8 cellular contexts compared by ENCODE assay signal in genomic region chr3:133384331-133385027, GRCh38. TPM values are rescaled to one million over a fixed set of nuclear protein-coding genes. Genes with fewer than 3 reads are reported as not detected.
DNase-seq lines count a peak whose midpoint lies in the region; ATAC-seq and TF ChIP-seq lines count a peak whose summit lies in the region.

No MANE protein-coding gene starts in this region.

- H3K27me3 ChIP-seq in gastroesophageal sphincter (no peaks in the 10 kb centered on the region), ovary (no peaks in the 10 kb centered on the region)

- H3K27me3 Mint-ChIP-seq in activated naive CD4-positive, alpha-beta T cell treated with anti-CD3 and anti-CD28 coated beads for 36 hours (ENCODE audit: low read depth): no peaks in the 10 kb centered on the region

- ATAC-seq in HG02973 (IDR thresholded peaks at IDR 0.05; ENCODE audit: unreplicated experiment): peak; percentile 83
- ATAC-seq in gastroesophageal sphincter: peak; percentile 71

- peak; percentile 65 for DNase-seq in activated naive CD4-positive, alpha-beta T cell treated with anti-CD3 and anti-CD28 coated beads for 36 hours
- no peak for DNase-seq in activated naive CD4-positive, alpha-beta T cell treated with anti-CD3 and anti-CD28 coated beads, Interleukin-2, amount 50 U/mL, for 16 hours
- peak; percentile 79 for DNase-seq in NCI-H2107 (lab: John Stamatoyannopoulos, UW)
- DNase-seq in activated CD4-positive, alpha-beta T cell treated with anti-CD3 and anti-CD28 coated beads, Interleukin-2, amount 50 U/mL, for 48 hours: peak; percentile 31 to 46
- peak; percentile 15 to 64 (median 36) for DNase-seq in ovary
- DNase-seq in GF-D8 (lab: John Stamatoyannopoulos, UW): no peak

- intact Hi-C loops in activated naive CD4-positive, alpha-beta T cell treated with anti-CD3 and anti-CD28 coated beads for 36 hours (cut with micrococcal nuclease): loop anchor here (1.0 to 5.0 kb wide), 4 partner anchors 38 to 1032 kb away; no protein-coding TSS in a partner anchor
- intact Hi-C loops in ovary (cut with DNase I): no loop called here

- H3K27ac ChIP-seq in gastroesophageal sphincter: no peak overlapping the region
- no peak overlapping the region for H3K27ac ChIP-seq in ovary

- TF ChIP-seq CTCF in gastroesophageal sphincter (IDR thresholded peaks at IDR 0.05) (peak in 3 of 4 experiments; percentile 67 to 91 (median 71)), ovary (IDR thresholded peaks at IDR 0.05) (peak in 2 of 3 donors; percentile 18 to 29)

- peaks cover 0 to 12% of the 10 kb centered on the region in 2 donors for H3K36me3 ChIP-seq in gastroesophageal sphincter
- no peaks in the 10 kb centered on the region for H3K36me3 ChIP-seq in ovary

- H3K4me3 ChIP-seq in gastroesophageal sphincter (no peak overlapping the region), ovary (no peak overlapping the region)

- TF ChIP-seq POLR2A in gastroesophageal sphincter (IDR thresholded peaks at IDR 0.05): no peak
- no peak for TF ChIP-seq POLR2A in ovary (IDR thresholded peaks at IDR 0.05)

- H3K4me1 ChIP-seq in gastroesophageal sphincter: peaks cover 0 to 9% (median 2%) of the 10 kb centered on the region in 3 donors
- H3K4me1 ChIP-seq in ovary (ENCODE audit: insufficient read depth): peaks cover 2% of the 10 kb centered on the region

- WGBS in gastroesophageal sphincter (ENCODE audit: low coverage in 1 of 2), 2 donors: 0% methylated on average over 1 of the region's 13 CpGs; no CpG with 5 or more reads in 1 of the 2 donors
- WGBS in ovary, 3 donors: 10 to 15% (median 13%) methylated on average over 13 of the region's 13 CpGs

- H3K27ac Mint-ChIP-seq in activated naive CD4-positive, alpha-beta T cell treated with anti-CD3 and anti-CD28 coated beads for 36 hours: no peak overlapping the region

- no peaks in the 10 kb centered on the region for H3K9me3 ChIP-seq in gastroesophageal sphincter
- H3K9me3 ChIP-seq in ovary: no peaks in the 10 kb centered on the region

- H3K9me3 Mint-ChIP-seq in activated naive CD4-positive, alpha-beta T cell treated with anti-CD3 and anti-CD28 coated beads for 36 hours: no peaks in the 10 kb centered on the region

- H3K4me3 Mint-ChIP-seq in activated naive CD4-positive, alpha-beta T cell treated with anti-CD3 and anti-CD28 coated beads for 36 hours: no peak overlapping the region

- H3K4me1 Mint-ChIP-seq in activated naive CD4-positive, alpha-beta T cell treated with anti-CD3 and anti-CD28 coated beads for 36 hours (ENCODE audit: low read depth): no peaks in the 10 kb centered on the region

- CTCF ChIA-PET in activated naive CD4-positive, alpha-beta T cell treated with anti-CD3 and anti-CD28 coated beads for 36 hours (lab: Charles Lee): interaction anchor here (1.0 to 3.6 kb wide), 3 partner anchors 13 to 659 kb away, joined by 3 to 19 read pairs (median 4); no protein-coding TSS in a partner anchor

- no peaks in the 10 kb centered on the region for H3K36me3 Mint-ChIP-seq in activated naive CD4-positive, alpha-beta T cell treated with anti-CD3 and anti-CD28 coated beads for 36 hours (ENCODE audit: low read depth)

- TF ChIP-seq EP300 in gastroesophageal sphincter (IDR thresholded peaks at IDR 0.05): no peak
- TF ChIP-seq EP300 in ovary (IDR thresholded peaks at IDR 0.05): no peak

RNA-seq across cellular contexts. Expression of gene BFSP2, which starts 15.4 kb away (rescaled TPM):
- total RNA-seq in activated naive CD4-positive, alpha-beta T cell treated with anti-CD3 and anti-CD28 coated beads for 36 hours: not detected
- not detected for total RNA-seq in gastroesophageal sphincter
- not detected for total RNA-seq in ovary
- polyA plus RNA-seq in ovary: not detected

Comparison
In these comparisons a context has a peak if more than half of its experiments do, and no peak if none do; other contexts are left out.
1. DNase-seq: peak in activated naive CD4-positive, alpha-beta T cell treated with anti-CD3 and anti-CD28 coated beads for 36 hours (single experiment), NCI-H2107 (single experiment), activated CD4-positive, alpha-beta T cell treated with anti-CD3 and anti-CD28 coated beads, Interleukin-2, amount 50 U/mL, for 48 hours (2 of 2) and ovary (5 of 5); none in activated naive CD4-positive, alpha-beta T cell treated with anti-CD3 and anti-CD28 coated beads, Interleukin-2, amount 50 U/mL, for 16 hours (single experiment) and GF-D8 (single experiment).